19 cellular contexts compared by ENCODE assay signal in the genomic region with DNA sequence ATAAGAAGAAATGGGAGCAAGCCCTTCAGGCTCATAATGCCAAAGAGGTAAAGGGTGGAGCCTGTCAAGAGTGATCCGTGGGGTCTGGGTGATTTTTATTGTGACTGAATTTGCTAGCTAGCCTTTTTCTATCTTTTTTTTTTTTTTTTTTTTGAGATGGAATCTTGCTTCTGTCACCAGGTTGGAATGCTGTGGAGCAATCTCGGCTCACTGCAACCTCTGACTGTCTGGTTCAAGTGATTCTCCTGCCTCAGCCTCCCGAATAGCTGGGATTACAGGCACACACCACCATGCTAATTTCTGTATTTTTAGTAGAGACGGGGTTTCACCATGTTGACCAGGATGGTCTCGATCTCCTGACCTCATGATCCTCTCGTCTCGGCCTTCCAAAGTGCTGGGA. TPM values are rescaled to one million over a fixed set of nuclear protein-coding genes. Genes with fewer than 3 reads are reported as not detected.
"Had no signal": no experiment of that assay in that cellular context is flagged by ENCODE, and none has a peak within 500 bp of the region (broad histone marks: within the 10 kb centered on the region; RNA-seq: fewer than 3 reads in every experiment).

No MANE protein-coding gene starts in this region.

- H3K36me3 ChIP-seq: right lobe of liver, upper lobe of right lung had no signal

- H3K36me3 Mint-ChIP-seq: activated CD8-positive, alpha-beta memory T cell treated with anti-CD3 and anti-CD28 coated beads, Interleukin-2, amount 10 ng/mL, durations not matched to agents 7 days and 5 days; activated naive CD4-positive, alpha-beta T cell treated with anti-CD3 and anti-CD28 coated beads, Interleukin-2, amount 50 U/mL, for 72 hours; immature natural killer cell; natural killer cell treated with Interleukin-12 subunit alpha and Interleukin-12 subunit beta and Interleukin-15 and Interleukin-18, amount 100 ng/mL, for 72 hours had no signal

- H3K9me3 Mint-ChIP-seq: activated naive CD4-positive, alpha-beta T cell treated with anti-CD3 and anti-CD28 coated beads, Interleukin-2, amount 50 U/mL, for 72 hours; activated T-cell treated with anti-CD3 and anti-CD28 coated beads, Interleukin-2, amount 50 U/mL, for 24 hours; immature natural killer cell; natural killer cell treated with Interleukin-12 subunit alpha and Interleukin-12 subunit beta and Interleukin-15 and Interleukin-18, amount 100 ng/mL, for 72 hours had no signal

- H3K4me3 Mint-ChIP-seq: activated CD8-positive, alpha-beta memory T cell treated with anti-CD3 and anti-CD28 coated beads, Interleukin-2, amount 10 ng/mL, durations not matched to agents 7 days and 5 days; activated T-cell treated with anti-CD3 and anti-CD28 coated beads, Interleukin-2, amount 50 U/mL, for 24 hours; immature natural killer cell; natural killer cell treated with Interleukin-12 subunit alpha and Interleukin-12 subunit beta and Interleukin-15 and Interleukin-18, amount 100 ng/mL, for 72 hours had no signal

- H3K4me3 ChIP-seq: coronary artery, right lobe of liver, upper lobe of right lung had no signal

- H3K27me3 ChIP-seq: right lobe of liver, upper lobe of right lung had no signal

- H3K4me1 Mint-ChIP-seq: activated CD8-positive, alpha-beta memory T cell treated with anti-CD3 and anti-CD28 coated beads, Interleukin-2, amount 10 ng/mL, durations not matched to agents 7 days and 5 days; immature natural killer cell had no signal

- H3K4me1 ChIP-seq: right lobe of liver, upper lobe of right lung had no signal

- H3K9me3 ChIP-seq: right lobe of liver, upper lobe of right lung had no signal

- H3K27ac ChIP-seq: coronary artery, right lobe of liver, upper lobe of right lung had no signal

- ATAC-seq: activated CD8-positive, alpha-beta memory T cell treated with anti-CD3 and anti-CD28 coated beads, Interleukin-2, amount 10 ng/mL, durations not matched to agents 7 days and 5 days; activated naive CD4-positive, alpha-beta T cell treated with anti-CD3 and anti-CD28 coated beads, Interleukin-2, amount 50 U/mL, for 72 hours; left colon; natural killer cell treated with Interleukin-12 subunit alpha and Interleukin-12 subunit beta and Interleukin-15 and Interleukin-18, amount 100 ng/mL, for 72 hours; upper lobe of right lung had no signal

- H3K27ac Mint-ChIP-seq: activated CD8-positive, alpha-beta memory T cell treated with anti-CD3 and anti-CD28 coated beads, Interleukin-2, amount 10 ng/mL, durations not matched to agents 7 days and 5 days; activated naive CD4-positive, alpha-beta T cell treated with anti-CD3 and anti-CD28 coated beads, Interleukin-2, amount 50 U/mL, for 72 hours; activated T-cell treated with anti-CD3 and anti-CD28 coated beads, Interleukin-2, amount 50 U/mL, for 24 hours; immature natural killer cell; natural killer cell treated with Interleukin-12 subunit alpha and Interleukin-12 subunit beta and Interleukin-15 and Interleukin-18, amount 100 ng/mL, for 72 hours; progenitor cell of endocrine pancreas had no signal

- DNase-seq: activated CD4-positive, alpha-beta T cell treated with anti-CD3 and anti-CD28 coated beads, Interleukin-2, amount 50 U/mL, for 4 hours; activated CD4-positive, CD25-positive, alpha-beta regulatory T cell treated with anti-CD3 and anti-CD28 coated beads, Interleukin-2, amount 50 U/mL, for 72 hours; activated CD8-positive, alpha-beta memory T cell treated with anti-CD3 and anti-CD28 coated beads, Interleukin-2, amount 10 ng/mL, durations not matched to agents 7 days and 5 days; activated effector memory CD4-positive, alpha-beta T cell treated with Interleukin-2 at 50 U/mL for 16 hours; activated T-cell treated with anti-CD3 and anti-CD28 coated beads, Interleukin-2, amount 50 U/mL, for 24 hours; effector CD4-positive, alpha-beta T cell; glutamatergic neuron; immature natural killer cell; left colon; stimulated activated CD4-positive, alpha-beta T cell treated with anti-CD3 and anti-CD28 coated beads, Interleukin-2, amount 100 ng/mL, for 24 hours; stimulated activated naive CD4-positive, alpha-beta T cell treated with Interleukin-2 at 50 U/mL for 16 hours; upper lobe of right lung had no signal

RNA-seq across cellular contexts. Expression of a gene that starts 29.1 kb away (rescaled TPM):
- total RNA-seq: activated CD8-positive, alpha-beta memory T cell treated with anti-CD3 and anti-CD28 coated beads, Interleukin-2, amount 10 ng/mL, durations not matched to agents 7 days and 5 days; activated naive CD4-positive, alpha-beta T cell treated with anti-CD3 and anti-CD28 coated beads, Interleukin-2, amount 50 U/mL, for 72 hours; left colon; lung microvascular endothelial cell; natural killer cell treated with Interleukin-12 subunit alpha and Interleukin-12 subunit beta and Interleukin-15 and Interleukin-18, amount 100 ng/mL, for 72 hours; upper lobe of right lung had no signal
- polyA plus RNA-seq: immature natural killer cell had no signal

RNA-seq across cellular contexts. Expression of a gene that starts 47.1 kb away (rescaled TPM):
- total RNA-seq: cardiac septum, left colon had no signal
